In the genomic region with DNA sequence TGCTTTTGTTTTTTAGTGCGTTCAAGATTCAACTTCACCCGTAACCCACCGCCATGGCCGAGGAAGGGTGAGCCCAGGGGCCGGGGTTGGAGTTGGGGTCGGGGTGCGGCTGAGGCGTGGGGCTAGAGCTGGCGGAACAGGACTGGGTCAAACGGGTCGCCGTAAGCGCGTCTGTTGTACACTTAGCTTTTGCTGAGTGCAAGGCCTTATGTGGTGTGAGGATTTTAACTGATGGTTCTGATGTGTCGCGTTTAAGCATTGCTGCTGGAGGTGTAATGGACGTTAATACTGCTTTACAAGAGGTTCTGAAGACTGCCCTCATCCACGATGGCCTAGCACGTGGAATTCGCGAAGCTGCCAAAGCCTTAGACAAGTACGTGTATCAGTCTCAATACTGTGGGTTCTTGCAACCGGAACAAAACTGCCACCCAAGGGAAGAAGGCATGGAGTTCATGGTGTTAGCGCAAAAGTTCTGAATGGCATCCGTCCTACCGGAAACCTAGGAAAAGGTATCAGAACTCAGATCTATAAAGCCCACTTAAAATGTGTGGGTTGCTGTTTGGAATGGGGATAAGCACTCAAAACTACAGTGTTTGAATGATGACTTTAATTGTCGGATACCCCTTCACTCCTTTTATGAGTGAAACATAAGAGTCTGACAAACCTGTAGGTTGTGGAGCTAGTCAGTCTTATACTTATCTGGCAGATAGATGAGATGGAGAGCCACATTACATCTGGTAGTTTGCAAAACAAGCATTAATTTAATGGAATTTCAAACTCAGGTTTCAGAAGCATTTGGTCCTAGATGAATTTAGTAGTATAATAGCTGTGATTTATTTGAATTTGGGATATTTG, we compare ENCODE assay signal across 1 cellular context.
TF ChIP-seq lines count a peak whose summit lies in the region.

No MANE protein-coding gene starts in this region.

TF ChIP-seq in SK-N-SH treated with all-trans-retinoic acid at 6 μM for 48 hours, 23 proteins besides CTCF, POLR2A, EP300 and RAD21 (continued from another document):
- TF ChIP-seq, protein P1, sequence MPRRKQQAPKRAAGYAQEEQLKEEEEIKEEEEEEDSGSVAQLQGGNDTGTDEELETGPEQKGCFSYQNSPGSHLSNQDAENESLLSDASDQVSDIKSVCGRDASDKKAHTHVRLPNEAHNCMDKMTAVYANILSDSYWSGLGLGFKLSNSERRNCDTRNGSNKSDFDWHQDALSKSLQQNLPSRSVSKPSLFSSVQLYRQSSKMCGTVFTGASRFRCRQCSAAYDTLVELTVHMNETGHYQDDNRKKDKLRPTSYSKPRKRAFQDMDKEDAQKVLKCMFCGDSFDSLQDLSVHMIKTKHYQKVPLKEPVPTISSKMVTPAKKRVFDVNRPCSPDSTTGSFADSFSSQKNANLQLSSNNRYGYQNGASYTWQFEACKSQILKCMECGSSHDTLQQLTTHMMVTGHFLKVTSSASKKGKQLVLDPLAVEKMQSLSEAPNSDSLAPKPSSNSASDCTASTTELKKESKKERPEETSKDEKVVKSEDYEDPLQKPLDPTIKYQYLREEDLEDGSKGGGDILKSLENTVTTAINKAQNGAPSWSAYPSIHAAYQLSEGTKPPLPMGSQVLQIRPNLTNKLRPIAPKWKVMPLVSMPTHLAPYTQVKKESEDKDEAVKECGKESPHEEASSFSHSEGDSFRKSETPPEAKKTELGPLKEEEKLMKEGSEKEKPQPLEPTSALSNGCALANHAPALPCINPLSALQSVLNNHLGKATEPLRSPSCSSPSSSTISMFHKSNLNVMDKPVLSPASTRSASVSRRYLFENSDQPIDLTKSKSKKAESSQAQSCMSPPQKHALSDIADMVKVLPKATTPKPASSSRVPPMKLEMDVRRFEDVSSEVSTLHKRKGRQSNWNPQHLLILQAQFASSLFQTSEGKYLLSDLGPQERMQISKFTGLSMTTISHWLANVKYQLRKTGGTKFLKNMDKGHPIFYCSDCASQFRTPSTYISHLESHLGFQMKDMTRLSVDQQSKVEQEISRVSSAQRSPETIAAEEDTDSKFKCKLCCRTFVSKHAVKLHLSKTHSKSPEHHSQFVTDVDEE (CRISPR knock-in tag; IDR thresholded peaks at IDR 0.05): no peak
- TF ChIP-seq GLIS3 (CRISPR knock-in tag; IDR thresholded peaks at IDR 0.05): no peak
